ENCODE assay signal across 1 cellular context in the genomic region with DNA sequence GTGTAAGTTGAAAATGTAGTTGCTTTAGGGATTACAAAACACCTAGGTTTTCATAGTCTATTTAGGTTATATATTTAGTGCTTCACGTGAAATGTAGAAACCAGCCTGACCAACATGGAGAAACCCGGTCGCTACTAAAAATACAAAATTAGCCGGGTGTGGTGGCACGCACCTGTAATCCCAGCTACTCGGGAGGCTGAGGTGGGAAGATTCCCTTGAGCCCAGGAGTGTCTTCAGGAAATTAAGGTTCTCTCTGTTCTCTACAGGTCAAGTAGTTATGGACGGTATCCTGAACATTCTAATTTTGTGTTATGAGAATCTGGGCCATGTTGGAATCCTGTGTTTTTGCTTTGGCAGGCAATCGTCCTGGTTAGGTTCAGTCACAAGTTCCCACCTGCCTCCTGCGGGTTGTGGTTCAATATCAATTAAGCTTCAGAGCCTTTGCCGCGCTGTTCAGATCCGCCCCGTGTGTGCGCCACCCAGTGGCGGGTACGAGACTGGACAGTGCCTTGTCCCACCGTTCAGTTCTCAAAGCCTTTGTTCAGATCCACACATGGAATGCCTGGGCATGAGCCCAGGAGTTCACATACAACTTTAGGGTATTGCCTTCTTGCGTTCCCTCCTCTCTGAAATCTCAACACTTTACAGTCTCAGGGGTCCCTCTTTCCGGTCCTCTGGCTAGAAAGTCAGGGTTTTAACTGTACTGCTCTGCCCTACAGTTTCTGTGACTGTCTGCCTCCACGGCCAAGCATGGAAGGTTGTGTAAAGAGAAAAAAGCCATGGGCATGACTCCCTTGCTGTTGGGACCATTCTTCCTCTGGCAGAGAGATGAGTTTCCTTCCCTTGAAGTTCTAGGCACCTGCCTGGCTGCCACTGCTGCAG.
A peak's percentile ranks its signal among the peaks of the same experiment; 100 is the strongest.
TF ChIP-seq lines count a peak whose summit lies in the region.

No MANE protein-coding gene starts in this region.

TF ChIP-seq in GM12878, 131 proteins besides CTCF, POLR2A, EP300 and RAD21 (continued from another document and continues in another):
- TF ChIP-seq, protein P1, sequence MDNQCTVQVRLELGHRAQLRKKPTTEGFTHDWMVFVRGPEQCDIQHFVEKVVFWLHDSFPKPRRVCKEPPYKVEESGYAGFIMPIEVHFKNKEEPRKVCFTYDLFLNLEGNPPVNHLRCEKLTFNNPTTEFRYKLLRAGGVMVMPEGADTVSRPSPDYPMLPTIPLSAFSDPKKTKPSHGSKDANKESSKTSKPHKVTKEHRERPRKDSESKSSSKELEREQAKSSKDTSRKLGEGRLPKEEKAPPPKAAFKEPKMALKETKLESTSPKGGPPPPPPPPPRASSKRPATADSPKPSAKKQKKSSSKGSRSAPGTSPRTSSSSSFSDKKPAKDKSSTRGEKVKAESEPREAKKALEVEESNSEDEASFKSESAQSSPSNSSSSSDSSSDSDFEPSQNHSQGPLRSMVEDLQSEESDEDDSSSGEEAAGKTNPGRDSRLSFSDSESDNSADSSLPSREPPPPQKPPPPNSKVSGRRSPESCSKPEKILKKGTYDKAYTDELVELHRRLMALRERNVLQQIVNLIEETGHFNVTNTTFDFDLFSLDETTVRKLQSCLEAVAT (IDR thresholded peaks at IDR 0.05): 0 out of 2 replicates have a peak, but pooled peaks have one; percentile 35
- TF ChIP-seq PAX5 (IDR thresholded peaks at IDR 0.05; ENCODE audit: borderline replicate concordance, low read depth, low read length) (no peak), BACH1 (IDR thresholded peaks at IDR 0.05; ENCODE audit: borderline replicate concordance) (no peak), RB1 (IDR thresholded peaks at IDR 0.05; ENCODE audit: borderline replicate concordance) (peak; percentile 95), ZZZ3 (IDR thresholded peaks at IDR 0.05; ENCODE audit: control insufficient read depth, insufficient read length, low read depth) (no peak), NFYA (IDR thresholded peaks at IDR 0.05; ENCODE audit: borderline replicate concordance, low read depth, low read length) (no peak), RCOR1 (conservative IDR thresholded peaks at IDR 0.05; ENCODE audit: low read depth, low read length) (no peak), ZNF622 (IDR thresholded peaks at IDR 0.05) (no peak), NFXL1 (IDR thresholded peaks at IDR 0.05; ENCODE audit: borderline replicate concordance) (peak; percentile 33), GABPA (IDR thresholded peaks at IDR 0.05; ENCODE audit: low read depth) (no peak), POU2F2 (IDR thresholded peaks at IDR 0.05; ENCODE audit: borderline replicate concordance, low read depth, low read length) (no peak), BHLHE40 (IDR thresholded peaks at IDR 0.05; ENCODE audit: borderline replicate concordance in 1 of 2, low read depth in 2 of 2, low read length in 1 of 2) (peak; percentile 35 to 52; a peak in 1 of 4 replicates), NR2C2 (IDR thresholded peaks at IDR 0.05; ENCODE audit: borderline replicate concordance, control insufficient read depth, insufficient read length, low read depth) (no peak), PAX8 (IDR thresholded peaks at IDR 0.05) (no peak), MYB (IDR thresholded peaks at IDR 0.05; ENCODE audit: borderline replicate concordance, low read depth, low read length) (no peak), FOS (IDR thresholded peaks at IDR 0.05; ENCODE audit: borderline replicate concordance, extremely low read depth, insufficient read length) (no peak), KDM1A (IDR thresholded peaks at IDR 0.05; ENCODE audit: borderline replicate concordance) (no peak), SMAD1 (IDR thresholded peaks at IDR 0.05; ENCODE audit: low read depth, partially characterized antibody) (no peak), SUZ12 (IDR thresholded peaks at IDR 0.05; ENCODE audit: unreplicated experiment) (no peak), JUND (IDR thresholded peaks at IDR 0.05; ENCODE audit: low read depth, low read length) (no peak), STAT1 (conservative IDR thresholded peaks at IDR 0.05) (no peak), ESRRA (IDR thresholded peaks at IDR 0.05; ENCODE audit: low read length) (no peak)
- TF ChIP-seq, protein P2, sequence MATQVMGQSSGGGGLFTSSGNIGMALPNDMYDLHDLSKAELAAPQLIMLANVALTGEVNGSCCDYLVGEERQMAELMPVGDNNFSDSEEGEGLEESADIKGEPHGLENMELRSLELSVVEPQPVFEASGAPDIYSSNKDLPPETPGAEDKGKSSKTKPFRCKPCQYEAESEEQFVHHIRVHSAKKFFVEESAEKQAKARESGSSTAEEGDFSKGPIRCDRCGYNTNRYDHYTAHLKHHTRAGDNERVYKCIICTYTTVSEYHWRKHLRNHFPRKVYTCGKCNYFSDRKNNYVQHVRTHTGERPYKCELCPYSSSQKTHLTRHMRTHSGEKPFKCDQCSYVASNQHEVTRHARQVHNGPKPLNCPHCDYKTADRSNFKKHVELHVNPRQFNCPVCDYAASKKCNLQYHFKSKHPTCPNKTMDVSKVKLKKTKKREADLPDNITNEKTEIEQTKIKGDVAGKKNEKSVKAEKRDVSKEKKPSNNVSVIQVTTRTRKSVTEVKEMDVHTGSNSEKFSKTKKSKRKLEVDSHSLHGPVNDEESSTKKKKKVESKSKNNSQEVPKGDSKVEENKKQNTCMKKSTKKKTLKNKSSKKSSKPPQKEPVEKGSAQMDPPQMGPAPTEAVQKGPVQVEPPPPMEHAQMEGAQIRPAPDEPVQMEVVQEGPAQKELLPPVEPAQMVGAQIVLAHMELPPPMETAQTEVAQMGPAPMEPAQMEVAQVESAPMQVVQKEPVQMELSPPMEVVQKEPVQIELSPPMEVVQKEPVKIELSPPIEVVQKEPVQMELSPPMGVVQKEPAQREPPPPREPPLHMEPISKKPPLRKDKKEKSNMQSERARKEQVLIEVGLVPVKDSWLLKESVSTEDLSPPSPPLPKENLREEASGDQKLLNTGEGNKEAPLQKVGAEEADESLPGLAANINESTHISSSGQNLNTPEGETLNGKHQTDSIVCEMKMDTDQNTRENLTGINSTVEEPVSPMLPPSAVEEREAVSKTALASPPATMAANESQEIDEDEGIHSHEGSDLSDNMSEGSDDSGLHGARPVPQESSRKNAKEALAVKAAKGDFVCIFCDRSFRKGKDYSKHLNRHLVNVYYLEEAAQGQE (IDR thresholded peaks at IDR 0.05; ENCODE audit: low read depth, low read length): no peak
- TF ChIP-seq, protein P3, sequence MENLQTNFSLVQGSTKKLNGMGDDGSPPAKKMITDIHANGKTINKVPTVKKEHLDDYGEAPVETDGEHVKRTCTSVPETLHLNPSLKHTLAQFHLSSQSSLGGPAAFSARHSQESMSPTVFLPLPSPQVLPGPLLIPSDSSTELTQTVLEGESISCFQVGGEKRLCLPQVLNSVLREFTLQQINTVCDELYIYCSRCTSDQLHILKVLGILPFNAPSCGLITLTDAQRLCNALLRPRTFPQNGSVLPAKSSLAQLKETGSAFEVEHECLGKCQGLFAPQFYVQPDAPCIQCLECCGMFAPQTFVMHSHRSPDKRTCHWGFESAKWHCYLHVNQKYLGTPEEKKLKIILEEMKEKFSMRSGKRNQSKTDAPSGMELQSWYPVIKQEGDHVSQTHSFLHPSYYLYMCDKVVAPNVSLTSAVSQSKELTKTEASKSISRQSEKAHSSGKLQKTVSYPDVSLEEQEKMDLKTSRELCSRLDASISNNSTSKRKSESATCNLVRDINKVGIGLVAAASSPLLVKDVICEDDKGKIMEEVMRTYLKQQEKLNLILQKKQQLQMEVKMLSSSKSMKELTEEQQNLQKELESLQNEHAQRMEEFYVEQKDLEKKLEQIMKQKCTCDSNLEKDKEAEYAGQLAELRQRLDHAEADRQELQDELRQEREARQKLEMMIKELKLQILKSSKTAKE (IDR thresholded peaks at IDR 0.05; ENCODE audit: low read depth, poor library complexity, severe bottlenecking): no peak
- TF ChIP-seq, protein P4, sequence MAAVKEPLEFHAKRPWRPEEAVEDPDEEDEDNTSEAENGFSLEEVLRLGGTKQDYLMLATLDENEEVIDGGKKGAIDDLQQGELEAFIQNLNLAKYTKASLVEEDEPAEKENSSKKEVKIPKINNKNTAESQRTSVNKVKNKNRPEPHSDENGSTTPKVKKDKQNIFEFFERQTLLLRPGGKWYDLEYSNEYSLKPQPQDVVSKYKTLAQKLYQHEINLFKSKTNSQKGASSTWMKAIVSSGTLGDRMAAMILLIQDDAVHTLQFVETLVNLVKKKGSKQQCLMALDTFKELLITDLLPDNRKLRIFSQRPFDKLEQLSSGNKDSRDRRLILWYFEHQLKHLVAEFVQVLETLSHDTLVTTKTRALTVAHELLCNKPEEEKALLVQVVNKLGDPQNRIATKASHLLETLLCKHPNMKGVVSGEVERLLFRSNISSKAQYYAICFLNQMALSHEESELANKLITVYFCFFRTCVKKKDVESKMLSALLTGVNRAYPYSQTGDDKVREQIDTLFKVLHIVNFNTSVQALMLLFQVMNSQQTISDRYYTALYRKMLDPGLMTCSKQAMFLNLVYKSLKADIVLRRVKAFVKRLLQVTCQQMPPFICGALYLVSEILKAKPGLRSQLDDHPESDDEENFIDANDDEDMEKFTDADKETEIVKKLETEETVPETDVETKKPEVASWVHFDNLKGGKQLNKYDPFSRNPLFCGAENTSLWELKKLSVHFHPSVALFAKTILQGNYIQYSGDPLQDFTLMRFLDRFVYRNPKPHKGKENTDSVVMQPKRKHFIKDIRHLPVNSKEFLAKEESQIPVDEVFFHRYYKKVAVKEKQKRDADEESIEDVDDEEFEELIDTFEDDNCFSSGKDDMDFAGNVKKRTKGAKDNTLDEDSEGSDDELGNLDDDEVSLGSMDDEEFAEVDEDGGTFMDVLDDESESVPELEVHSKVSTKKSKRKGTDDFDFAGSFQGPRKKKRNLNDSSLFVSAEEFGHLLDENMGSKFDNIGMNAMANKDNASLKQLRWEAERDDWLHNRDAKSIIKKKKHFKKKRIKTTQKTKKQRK (IDR thresholded peaks at IDR 0.05; ENCODE audit: low read depth, low read length): no peak
- TF ChIP-seq, protein P5, sequence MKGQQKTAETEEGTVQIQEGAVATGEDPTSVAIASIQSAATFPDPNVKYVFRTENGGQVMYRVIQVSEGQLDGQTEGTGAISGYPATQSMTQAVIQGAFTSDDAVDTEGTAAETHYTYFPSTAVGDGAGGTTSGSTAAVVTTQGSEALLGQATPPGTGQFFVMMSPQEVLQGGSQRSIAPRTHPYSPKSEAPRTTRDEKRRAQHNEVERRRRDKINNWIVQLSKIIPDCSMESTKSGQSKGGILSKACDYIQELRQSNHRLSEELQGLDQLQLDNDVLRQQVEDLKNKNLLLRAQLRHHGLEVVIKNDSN (IDR thresholded peaks at IDR 0.05; ENCODE audit: borderline replicate concordance, extremely low read length, insufficient read depth, low read depth, low read length): no peak
- TF ChIP-seq, protein P6, sequence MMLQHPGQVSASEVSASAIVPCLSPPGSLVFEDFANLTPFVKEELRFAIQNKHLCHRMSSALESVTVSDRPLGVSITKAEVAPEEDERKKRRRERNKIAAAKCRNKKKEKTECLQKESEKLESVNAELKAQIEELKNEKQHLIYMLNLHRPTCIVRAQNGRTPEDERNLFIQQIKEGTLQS (IDR thresholded peaks at IDR 0.05; ENCODE audit: borderline replicate concordance, extremely low read depth, low read depth, low read length): no peak
- TF ChIP-seq, protein P7, sequence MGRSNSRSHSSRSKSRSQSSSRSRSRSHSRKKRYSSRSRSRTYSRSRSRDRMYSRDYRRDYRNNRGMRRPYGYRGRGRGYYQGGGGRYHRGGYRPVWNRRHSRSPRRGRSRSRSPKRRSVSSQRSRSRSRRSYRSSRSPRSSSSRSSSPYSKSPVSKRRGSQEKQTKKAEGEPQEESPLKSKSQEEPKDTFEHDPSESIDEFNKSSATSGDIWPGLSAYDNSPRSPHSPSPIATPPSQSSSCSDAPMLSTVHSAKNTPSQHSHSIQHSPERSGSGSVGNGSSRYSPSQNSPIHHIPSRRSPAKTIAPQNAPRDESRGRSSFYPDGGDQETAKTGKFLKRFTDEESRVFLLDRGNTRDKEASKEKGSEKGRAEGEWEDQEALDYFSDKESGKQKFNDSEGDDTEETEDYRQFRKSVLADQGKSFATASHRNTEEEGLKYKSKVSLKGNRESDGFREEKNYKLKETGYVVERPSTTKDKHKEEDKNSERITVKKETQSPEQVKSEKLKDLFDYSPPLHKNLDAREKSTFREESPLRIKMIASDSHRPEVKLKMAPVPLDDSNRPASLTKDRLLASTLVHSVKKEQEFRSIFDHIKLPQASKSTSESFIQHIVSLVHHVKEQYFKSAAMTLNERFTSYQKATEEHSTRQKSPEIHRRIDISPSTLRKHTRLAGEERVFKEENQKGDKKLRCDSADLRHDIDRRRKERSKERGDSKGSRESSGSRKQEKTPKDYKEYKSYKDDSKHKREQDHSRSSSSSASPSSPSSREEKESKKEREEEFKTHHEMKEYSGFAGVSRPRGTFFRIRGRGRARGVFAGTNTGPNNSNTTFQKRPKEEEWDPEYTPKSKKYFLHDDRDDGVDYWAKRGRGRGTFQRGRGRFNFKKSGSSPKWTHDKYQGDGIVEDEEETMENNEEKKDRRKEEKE (IDR thresholded peaks at IDR 0.05): no peak
- TF ChIP-seq, protein P8, sequence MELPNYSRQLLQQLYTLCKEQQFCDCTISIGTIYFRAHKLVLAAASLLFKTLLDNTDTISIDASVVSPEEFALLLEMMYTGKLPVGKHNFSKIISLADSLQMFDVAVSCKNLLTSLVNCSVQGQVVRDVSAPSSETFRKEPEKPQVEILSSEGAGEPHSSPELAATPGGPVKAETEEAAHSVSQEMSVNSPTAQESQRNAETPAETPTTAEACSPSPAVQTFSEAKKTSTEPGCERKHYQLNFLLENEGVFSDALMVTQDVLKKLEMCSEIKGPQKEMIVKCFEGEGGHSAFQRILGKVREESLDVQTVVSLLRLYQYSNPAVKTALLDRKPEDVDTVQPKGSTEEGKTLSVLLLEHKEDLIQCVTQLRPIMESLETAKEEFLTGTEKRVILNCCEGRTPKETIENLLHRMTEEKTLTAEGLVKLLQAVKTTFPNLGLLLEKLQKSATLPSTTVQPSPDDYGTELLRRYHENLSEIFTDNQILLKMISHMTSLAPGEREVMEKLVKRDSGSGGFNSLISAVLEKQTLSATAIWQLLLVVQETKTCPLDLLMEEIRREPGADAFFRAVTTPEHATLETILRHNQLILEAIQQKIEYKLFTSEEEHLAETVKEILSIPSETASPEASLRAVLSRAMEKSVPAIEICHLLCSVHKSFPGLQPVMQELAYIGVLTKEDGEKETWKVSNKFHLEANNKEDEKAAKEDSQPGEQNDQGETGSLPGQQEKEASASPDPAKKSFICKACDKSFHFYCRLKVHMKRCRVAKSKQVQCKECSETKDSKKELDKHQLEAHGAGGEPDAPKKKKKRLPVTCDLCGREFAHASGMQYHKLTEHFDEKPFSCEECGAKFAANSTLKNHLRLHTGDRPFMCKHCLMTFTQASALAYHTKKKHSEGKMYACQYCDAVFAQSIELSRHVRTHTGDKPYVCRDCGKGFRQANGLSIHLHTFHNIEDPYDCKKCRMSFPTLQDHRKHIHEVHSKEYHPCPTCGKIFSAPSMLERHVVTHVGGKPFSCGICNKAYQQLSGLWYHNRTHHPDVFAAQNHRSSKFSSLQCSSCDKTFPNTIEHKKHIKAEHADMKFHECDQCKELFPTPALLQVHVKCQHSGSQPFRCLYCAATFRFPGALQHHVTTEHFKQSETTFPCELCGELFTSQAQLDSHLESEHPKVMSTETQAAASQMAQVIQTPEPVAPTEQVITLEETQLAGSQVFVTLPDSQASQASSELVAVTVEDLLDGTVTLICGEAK (IDR thresholded peaks at IDR 0.05; ENCODE audit: borderline replicate concordance): no peak
- TF ChIP-seq, protein P9, sequence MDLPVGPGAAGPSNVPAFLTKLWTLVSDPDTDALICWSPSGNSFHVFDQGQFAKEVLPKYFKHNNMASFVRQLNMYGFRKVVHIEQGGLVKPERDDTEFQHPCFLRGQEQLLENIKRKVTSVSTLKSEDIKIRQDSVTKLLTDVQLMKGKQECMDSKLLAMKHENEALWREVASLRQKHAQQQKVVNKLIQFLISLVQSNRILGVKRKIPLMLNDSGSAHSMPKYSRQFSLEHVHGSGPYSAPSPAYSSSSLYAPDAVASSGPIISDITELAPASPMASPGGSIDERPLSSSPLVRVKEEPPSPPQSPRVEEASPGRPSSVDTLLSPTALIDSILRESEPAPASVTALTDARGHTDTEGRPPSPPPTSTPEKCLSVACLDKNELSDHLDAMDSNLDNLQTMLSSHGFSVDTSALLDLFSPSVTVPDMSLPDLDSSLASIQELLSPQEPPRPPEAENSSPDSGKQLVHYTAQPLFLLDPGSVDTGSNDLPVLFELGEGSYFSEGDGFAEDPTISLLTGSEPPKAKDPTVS (IDR thresholded peaks at IDR 0.05; ENCODE audit: low read depth, low read length): no peak
